In the genomic region with DNA sequence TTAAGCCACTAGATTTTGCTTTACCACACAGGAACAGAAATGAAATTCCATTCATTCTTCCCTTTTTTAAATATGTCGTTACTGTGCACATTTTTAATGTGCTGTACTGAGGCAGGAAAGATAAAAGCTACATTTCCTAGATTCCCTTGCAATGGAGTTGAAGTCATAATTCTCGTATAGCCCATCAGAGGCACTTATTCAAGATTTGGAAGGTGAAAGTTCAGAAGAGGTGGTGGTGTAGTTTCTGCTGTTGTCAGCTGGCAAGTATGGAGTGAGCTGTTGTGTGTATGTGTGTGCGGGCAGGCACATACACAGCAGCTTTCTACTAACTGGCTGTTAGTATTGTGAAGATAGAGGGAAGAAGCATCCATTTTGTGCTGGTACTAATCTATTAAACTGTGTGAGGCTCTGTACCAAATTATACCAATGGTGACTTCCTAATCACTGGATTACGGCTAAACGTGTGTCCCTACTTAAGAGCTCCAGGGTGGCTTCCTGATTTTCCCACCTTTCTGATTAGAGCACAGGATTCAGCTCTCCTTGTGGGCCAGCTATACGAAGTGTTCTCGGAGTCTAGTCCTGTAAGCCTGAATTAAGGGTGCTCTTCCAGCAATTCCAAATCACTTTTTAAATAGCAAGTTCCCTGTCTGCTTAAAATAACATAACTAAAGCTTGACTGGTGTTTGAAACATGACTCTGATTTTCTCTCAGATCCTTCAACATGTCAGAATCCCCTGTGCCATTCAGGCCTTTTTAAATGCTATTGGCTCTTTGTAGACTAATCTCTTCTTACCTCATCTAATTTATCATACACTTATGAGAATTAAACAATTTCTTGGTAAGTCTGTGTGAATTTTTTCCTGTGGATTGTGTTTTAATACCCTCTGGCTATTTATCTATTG, we compare ENCODE assay signal across 10 cellular contexts. TPM values are rescaled to one million over a fixed set of nuclear protein-coding genes. Genes with fewer than 3 reads are reported as not detected.
DNase-seq lines count a peak whose midpoint lies in the region; ATAC-seq, FAIRE-seq and TF ChIP-seq lines count a peak whose summit lies in the region.
"Had no signal": no experiment of that assay in that cellular context is flagged by ENCODE, and none has a peak within 500 bp of the region (broad histone marks: within the 10 kb centered on the region; RNA-seq: fewer than 3 reads in every experiment).

No MANE protein-coding gene starts in this region.

- H2BK15ac ChIP-seq in IMR-90 (ENCODE audit: low read depth, low read length) = peak overlapping the region; percentile 30; the same call in 2 of the 3 replicates

- H3K27me3 ChIP-seq in IMR-90 (ENCODE audit: control insufficient read depth, insufficient read depth, low read length) (no peaks in the 10 kb centered on the region), GM12878 (replicated peaks in 1 of 2; ENCODE audit: control insufficient read depth in 2 of 2, insufficient read depth in 2 of 2, low read length in 1 of 2) (no peaks in the 10 kb centered on the region), lower lobe of right lung (ENCODE audit: low read depth) (no peaks in the 10 kb centered on the region)
- H3K27me3 ChIP-seq: SJCRH30 had no signal

- peaks cover 42% of the 10 kb centered on the region for H4K20me1 ChIP-seq in IMR-90 (ENCODE audit: insufficient read depth, low read length)
- H4K20me1 ChIP-seq in GM12878 (ENCODE audit: control insufficient read depth, insufficient read depth) = no peaks in the 10 kb centered on the region

- BruUV-seq in IMR-90 (replicated peaks; lab: Mats Ljungman, UMichigan) = no TSS peak
- BruUV-seq in GM12878 (replicated peaks; lab: Mats Ljungman, UMichigan) = TSS peak; percentile 28

- peak overlapping the region; percentile 58 for H3K18ac ChIP-seq in IMR-90 (ENCODE audit: low read depth, low read length)

- in situ Hi-C loops in IMR-90 (cut with MboI; ENCODE audit: low sequenced_read_pairs) (no loop called here), GM12878 (cut with MboI) (no loop called here)

- DNase-seq in AG08396 (ENCODE audit: low spot score) = peak; percentile 10
- peak; percentile 69 for DNase-seq in IMR-90
- no peak for DNase-seq in GM12878 (ENCODE audit: low read depth, low spot score)
- DNase-seq in lower lobe of right lung = no peak
- no peak for DNase-seq in NCI-H526 treated with DMSO at 0.1 percent for 48 hours (lab: John Stamatoyannopoulos, UW)
- no peak for DNase-seq in NCI-H1436 (lab: John Stamatoyannopoulos, UW)
- DNase-seq: aorta had no signal

- POLR2A ChIA-PET in IMR-90 (lab: Charles Lee; ENCODE audit: unreplicated experiment) = interaction anchor here (0.6 kb wide), 1 partner anchor 35 kb away, joined by 3 read pairs; no protein-coding TSS in a partner anchor
- POLR2A ChIA-PET in GM12878 (lab: Charles Lee) = interaction anchor here (0.6 to 1.2 kb wide), 5 partner anchors 11 to 321 kb away, joined by 3 to 7 read pairs (median 5); no protein-coding TSS in a partner anchor

- H4K8ac ChIP-seq in IMR-90 (ENCODE audit: low read depth in 2 of 2, low read length in 2 of 2) = peak overlapping the region; percentile 21 to 55

- H3K4me3 ChIP-seq in IMR-90 (ENCODE audit: insufficient read depth, low read depth, low read length) (peak overlapping the region; percentile 13; the same call in 1 of the 2 replicates), GM12878 (0 out of 2 replicates have a peak overlapping the region, but pooled peaks have one; percentile 25), lower lobe of right lung (no peak overlapping the region)
- H3K4me3 ChIP-seq: SJCRH30 had no signal

- 42% methylated on average over 2 of the region's 7 CpGs; no CpG with 5 or more reads in 1 of the 2 experiments for WGBS in IMR-90 (ENCODE audit: extremely low coverage in 2 of 2, insufficient read length in 1 of 2), 2 experiments
- 62% methylated on average over 7 of the region's 7 CpGs for WGBS in GM12878 (ENCODE audit: insufficient coverage, insufficient replicate concordance, low lambda C conversion rate, missing lambda C conversion rate)

- H3K9me3 ChIP-seq in IMR-90 (ENCODE audit: control insufficient read depth, insufficient read depth, low read length) (no peaks in the 10 kb centered on the region), GM12878 (replicated peaks; ENCODE audit: control insufficient read depth, insufficient read depth, low read length) (no peaks in the 10 kb centered on the region; the same call in 1 of the 3 replicates), lower lobe of right lung (no peaks in the 10 kb centered on the region)
- H3K9me3 ChIP-seq: SJCRH30 had no signal

- peak overlapping the region; percentile 30 for H3K27ac ChIP-seq in IMR-90 (ENCODE audit: insufficient read depth, low read length)
- peak overlapping the region; percentile 1; the same call in 1 of the 2 replicates for H3K27ac ChIP-seq in GM12878 (ENCODE audit: control insufficient read depth, insufficient read depth)
- H3K27ac ChIP-seq in lower lobe of right lung = peak overlapping the region; percentile 12
- H3K27ac ChIP-seq: SJCRH30 had no signal

- peak overlapping the region; percentile 21; the same call in 1 of the 2 replicates for H3K23ac ChIP-seq in IMR-90 (ENCODE audit: low read depth, low read length)

- H3K79me1 ChIP-seq in IMR-90 (ENCODE audit: low read depth in 1 of 2, low read length in 2 of 2) = peaks cover 43 to 74% of the 10 kb centered on the region in 2 experiments

- peak overlapping the region; percentile 25; the same call in 1 of the 2 replicates for H4K5ac ChIP-seq in IMR-90 (ENCODE audit: low read depth, low read length)

- dilution Hi-C loops in IMR-90 (cut with HindIII; ENCODE audit: low sequenced_read_pairs, unreplicated experiment) = no loop called here

- H2AK5ac ChIP-seq in IMR-90 (ENCODE audit: low read depth, low read length) = no peak overlapping the region

- peak overlapping the region; percentile 35; the same call in 1 of the 2 replicates for H3K4ac ChIP-seq in IMR-90 (ENCODE audit: low read depth, low read length)

- peaks cover 77% of the 10 kb centered on the region for H3K79me2 ChIP-seq in GM12878 (ENCODE audit: control insufficient read depth, insufficient read depth, low read length)

- H3K14ac ChIP-seq in IMR-90 (replicated peaks; ENCODE audit: low read depth, low read length) = peak overlapping the region; percentile 32

- TF ChIP-seq CTCF in IMR-90 (conservative IDR thresholded peaks at IDR 0.05; ENCODE audit: low read depth, low read length) (no peak), GM12878 (IDR thresholded peaks at IDR 0.05 in 2 of 3, conservative IDR thresholded peaks at IDR 0.05 in 1 of 3; ENCODE audit: control insufficient read depth in 2 of 3, extremely low read depth in 1 of 3, insufficient read depth in 1 of 3, low read depth in 3 of 3, low read length in 3 of 3) (no peak), lower lobe of right lung (IDR thresholded peaks at IDR 0.05) (no peak)

- SMC1A ChIA-PET in GM12878 (lab: Charles Lee; ENCODE audit: uncharacterized antibody, unreplicated experiment) = interaction anchor here (0.5 to 6.9 kb wide), 12 partner anchors 9 to 612 kb away, joined by 3 to 51 read pairs (median 4); no protein-coding TSS in a partner anchor

- intact Hi-C loops in IMR-90 (cut with micrococcal nuclease) (no loop called here), GM12878 (cut with micrococcal nuclease; ENCODE audit: unreplicated experiment) (no loop called here), lower lobe of right lung (cut with DNase I) (no loop called here)

- H4K91ac ChIP-seq in IMR-90 (ENCODE audit: insufficient read depth, low read depth, low read length) = peak overlapping the region; percentile 77

- ATAC-seq in IMR-90 (ENCODE audit: low read depth) = peak; percentile 74
- ATAC-seq in GM12878 = peak; percentile 33
- ATAC-seq in lower lobe of right lung = peak in 1 of 2 donors; percentile 39
- no peak for ATAC-seq in GM21825 (IDR thresholded peaks at IDR 0.05; ENCODE audit: unreplicated experiment)
- no peak for ATAC-seq in GM21381 (IDR thresholded peaks at IDR 0.05; ENCODE audit: unreplicated experiment)

- peaks cover 24% of the 10 kb centered on the region for H3K9me1 ChIP-seq in IMR-90 (ENCODE audit: insufficient read depth, low read length)

- peak overlapping the region; percentile 1; the same call in 1 of the 2 replicates for H3K56ac ChIP-seq in IMR-90 (ENCODE audit: extremely low read depth, insufficient read depth, low read length)

- H3K36me3 ChIP-seq in IMR-90 (ENCODE audit: control insufficient read depth, insufficient read depth, low read length) (0 out of 2 replicates have a peak, but pooled peaks cover 2% of the 10 kb centered on the region), GM12878 (ENCODE audit: control insufficient read depth in 2 of 2, insufficient read depth in 2 of 2, low read length in 1 of 2) (peaks cover 3% of the 10 kb centered on the region in 2 experiments; a peak in 3 of 4 replicates), lower lobe of right lung (no peaks in the 10 kb centered on the region)

- H2BK20ac ChIP-seq in IMR-90 (ENCODE audit: low read depth, low read length) = 0 out of 2 replicates have a peak overlapping the region, but pooled peaks have one; percentile 3

- H2BK5ac ChIP-seq in IMR-90 (ENCODE audit: low read depth, low read length, poor library complexity, severe bottlenecking) = peak overlapping the region; percentile 87

- peak overlapping the region; percentile 98 for H3K4me2 ChIP-seq in IMR-90 (ENCODE audit: low read depth, low read length)
- peak overlapping the region; percentile 67 for H3K4me2 ChIP-seq in GM12878 (ENCODE audit: control insufficient read depth, insufficient read depth)

- TF ChIP-seq POLR2A in IMR-90 (IDR thresholded peaks at IDR 0.05; ENCODE audit: low read depth, low read length) (no peak), GM12878 (IDR thresholded peaks at IDR 0.05; ENCODE audit: low read depth, low read length) (no peak)

- H2BK120ac ChIP-seq in IMR-90 (ENCODE audit: low read depth, low read length) = peak overlapping the region; percentile 35

- FAIRE-seq in GM12878 (lab: Jason Lieb, UNC) = no peak

- no peak for TF ChIP-seq EP300 in GM12878 (IDR thresholded peaks at IDR 0.05; ENCODE audit: borderline replicate concordance in 1 of 2, control insufficient read depth in 1 of 2, low read depth in 2 of 2, low read length in 2 of 2)

- no peak for TF ChIP-seq RAD21 in IMR-90 (IDR thresholded peaks at IDR 0.05; ENCODE audit: low read length)
- TF ChIP-seq RAD21 in GM12878 (IDR thresholded peaks at IDR 0.05; ENCODE audit: insufficient read depth, low read depth, low read length) = no peak

- H3K9ac ChIP-seq in IMR-90 (ENCODE audit: low read depth, low read length) (peak overlapping the region; percentile 55), GM12878 (ENCODE audit: control insufficient read depth, insufficient read depth, low read length) (no peak overlapping the region)

- CTCF ChIA-PET in IMR-90 (lab: Yijun Ruan, JAX) = interaction anchor here (0.6 kb wide), 1 partner anchor 16 kb away, joined by 4 read pairs; no protein-coding TSS in a partner anchor
- CTCF ChIA-PET in GM12878 (lab: Yijun Ruan, JAX) = interaction anchor here (0.6 to 1.5 kb wide), 6 partner anchors 13 to 475 kb away, joined by 3 to 4 read pairs (median 3); a partner anchor contains a TSS

- H2AK9ac ChIP-seq in IMR-90 (replicated peaks; ENCODE audit: low read depth, low read length, poor library complexity) = peak overlapping the region; percentile 31

- RAD21 ChIA-PET in GM12878 (lab: Charles Lee; ENCODE audit: unreplicated experiment) = interaction anchor here (0.8 to 1.5 kb wide), 5 partner anchors 12 to 236 kb away, joined by 4 to 9 read pairs (median 6); a partner anchor contains a TSS

- H2AFZ ChIP-seq in IMR-90 (replicated peaks; ENCODE audit: low read length, poor library complexity) (peak overlapping the region; percentile 64), GM12878 (ENCODE audit: control insufficient read depth, low read depth, low read length) (no peak overlapping the region; the same call in 1 of the 2 replicates)

- H3K4me1 ChIP-seq in IMR-90 (ENCODE audit: control insufficient read depth, insufficient read depth, low read length) = peaks cover 16% of the 10 kb centered on the region
- peaks cover 32% of the 10 kb centered on the region for H3K4me1 ChIP-seq in GM12878 (ENCODE audit: control insufficient read depth, insufficient read depth, low read length)
- H3K4me1 ChIP-seq in lower lobe of right lung = peaks cover 17% of the 10 kb centered on the region

RNA-seq across cellular contexts. Expression of a gene that starts 43.8 kb away (rescaled TPM):
- 33.5 and 53.0 TPM in 2 replicates for total RNA-seq in IMR-90 (2012; rRNA removed)
- 12.3 and 16.3 TPM in 2 replicates for polyA plus RNA-seq in IMR-90 (2012; rRNA removed)
- polyA plus RNA-seq in IMR-90 (2012; cell fraction: cytosol; rRNA removed) = 2.4 and 4.1 TPM in 2 replicates
- polyA plus RNA-seq in IMR-90 (2012; cell fraction: nucleus; rRNA removed; ENCODE audit: low replicate concordance) = 3.2 and 17.5 TPM in 2 replicates
- total RNA-seq in GM12878 (2013; cell fraction: nucleolus; rRNA removed) = 241 and 251 TPM in 2 replicates
- 50.2 and 55.3 TPM in 2 replicates for total RNA-seq in GM12878 (2014; rRNA removed)
- 64.5 and 66.0 TPM in 2 replicates for total RNA-seq in GM12878 (2014; rRNA removed; fragmentation: Illumina TruSeq; extraction: Trizol)
- total RNA-seq in GM12878 (2021) = 60.4 and 64.2 TPM in 2 replicates
- 18.8 TPM for polyA plus RNA-seq in GM12878 (2011; ENCODE audit: low read depth)
- polyA plus RNA-seq in GM12878 (2011; rRNA removed) = 69.7 and 105 TPM in 2 replicates
- 22.8 and 26.7 TPM in 2 replicates for polyA plus RNA-seq in GM12878 (2011; cell fraction: cytosol; rRNA removed)
- 36.4 and 40.5 TPM in 2 replicates for polyA plus RNA-seq in GM12878 (2011; cell fraction: nucleus; rRNA removed)
- 26.3 and 32.6 TPM in 2 replicates for polyA plus RNA-seq in GM12878 (2012)
- polyA plus RNA-seq in GM12878 (2014; fragmentation: Illumina TruSeq; extraction: Trizol) = 54.4 and 65.7 TPM in 2 replicates
- 10 to 100 TPM; 13.7 to 14.1 TPM for polyA plus RNA-seq in GM12878 (2014; fragmentation: Nextera tagmentation; extraction: Ambion mirVana)
- 28.6 and 32.8 TPM in 2 replicates for polyA plus RNA-seq in GM12878 (2014; rRNA removed)
- polyA plus RNA-seq in GM12878 (2016; fragmentation: Nextera tagmentation; extraction: Ambion mirVana) = 10 to 100 TPM; 20.5 to 54.4 TPM
- polyA minus RNA-seq in GM12878 (2011; rRNA and poly(A)+ RNA removed) = 97.1 and 141 TPM in 2 replicates
- polyA minus RNA-seq in GM12878 (2011; cell fraction: cytosol; rRNA and poly(A)+ RNA removed) = 63.7 and 90.0 TPM in 2 replicates
- 81.2 and 131 TPM in 2 replicates for polyA minus RNA-seq in GM12878 (2011; cell fraction: nucleus; rRNA and poly(A)+ RNA removed)
- 74.8 TPM for total RNA-seq in lower lobe of right lung

Comparison
In these comparisons a context has a peak if more than half of its experiments do, and no peak if none do; other contexts are left out.
1. DNase-seq: peak in AG08396 (single experiment) and IMR-90 (single experiment); none in GM12878 (single experiment), lower lobe of right lung (single experiment), NCI-H526 treated with DMSO at 0.1 percent for 48 hours (single experiment) and NCI-H1436 (single experiment).
2. ATAC-seq: peak in IMR-90 (single experiment) and GM12878 (single experiment); none in GM21825 (single experiment) and GM21381 (single experiment).
3. Peak in every context shown above with its lines, with median percentiles within 50 percentile points of each other: H3K27ac ChIP-seq.